24 cellular contexts compared by ENCODE assay signal in the genomic region with DNA sequence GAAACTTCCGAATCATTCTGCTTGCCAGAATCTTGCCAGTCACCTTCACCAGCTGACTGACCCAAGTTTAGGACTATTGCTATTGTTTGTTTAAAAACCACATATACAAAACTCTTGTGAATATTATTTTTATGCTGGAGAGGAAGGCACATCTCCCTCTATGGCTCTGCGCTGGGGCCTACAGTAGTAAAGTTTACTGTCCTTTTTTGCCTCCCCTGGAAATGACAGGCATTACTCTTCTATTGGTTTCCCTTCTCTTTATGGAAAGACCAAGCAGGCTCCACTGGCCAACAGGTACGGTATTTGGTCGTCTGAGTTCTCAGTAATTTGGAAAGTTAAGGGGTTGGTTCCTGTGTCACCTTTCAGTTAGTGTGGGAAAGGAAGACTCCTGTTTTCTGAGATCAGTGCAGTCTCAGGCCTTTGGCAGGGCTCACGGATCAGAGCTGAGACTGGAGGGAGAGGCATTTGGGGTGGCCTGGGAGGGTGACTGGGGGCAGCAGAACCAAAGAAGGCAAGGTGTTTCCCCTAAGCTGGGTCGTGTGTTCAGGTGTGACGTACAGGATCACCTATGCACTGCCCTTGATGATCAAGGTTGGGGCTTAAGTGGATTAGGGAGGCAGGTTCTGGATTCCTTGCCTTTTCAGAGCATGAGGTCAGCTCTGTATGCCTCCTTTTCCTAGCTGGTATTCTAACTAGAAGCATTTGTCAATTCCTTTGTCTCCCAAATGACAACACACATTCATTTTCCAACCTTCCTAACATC. TPM values are rescaled to one million over a fixed set of nuclear protein-coding genes. Genes with fewer than 3 reads are reported as not detected.
DNase-seq lines count a peak whose midpoint lies in the region; ATAC-seq, FAIRE-seq and TF ChIP-seq lines count a peak whose summit lies in the region.
"Had no signal": no experiment of that assay in that cellular context is flagged by ENCODE, and none has a peak within 500 bp of the region (broad histone marks: within the 10 kb centered on the region; RNA-seq: fewer than 3 reads in every experiment).

No MANE protein-coding gene starts in this region.

- H2BK120ac ChIP-seq in mesenchymal stem cell (ENCODE audit: low read depth, low read length), result no peak overlapping the region

- POLR2A ChIA-PET in activated CD4-positive, alpha-beta T cell treated with anti-CD3 and anti-CD28 coated beads, Interleukin-2, amount 10 ng/mL, durations not matched to agents 7 days and 5 days (lab: Charles Lee), result no interaction called here

- FAIRE-seq in H54 (lab: Jason Lieb, UNC), result no peak

- WGBS in mesenchymal stem cell, result 78% methylated on average over 6 of the region's 7 CpGs

- no peaks in the 10 kb centered on the region for H3K4me1 ChIP-seq in mesenchymal stem cell (ENCODE audit: control insufficient read depth, insufficient read depth, low read depth, low read length)

- ATAC-seq in esophagus mucosa (peak; percentile 84), GM21367 (IDR thresholded peaks at IDR 0.05; ENCODE audit: unreplicated experiment) (no peak)

- H3K4me3 ChIP-seq in mesenchymal stem cell (ENCODE audit: insufficient read depth in 1 of 2, low read depth in 1 of 2, low read length in 2 of 2), result no peak overlapping the region
- H3K4me3 ChIP-seq: GM23248, MG63, PC-9 had no signal

- H3K18ac ChIP-seq in mesenchymal stem cell (ENCODE audit: low read depth in 1 of 2, low read length in 2 of 2), result no peak overlapping the region

- H3K9me3 ChIP-seq in mesenchymal stem cell (ENCODE audit: control insufficient read depth, low read length), result no peaks in the 10 kb centered on the region
- H3K9me3 ChIP-seq: MG63 had no signal

- H3K14ac ChIP-seq in mesenchymal stem cell (ENCODE audit: low read length in 2 of 2), result no peak overlapping the region

- H3K36me3 Mint-ChIP-seq in activated CD4-positive, alpha-beta T cell treated with anti-CD3 and anti-CD28 coated beads, Interleukin-2, amount 10 ng/mL, durations not matched to agents 7 days and 5 days (ENCODE audit: low read depth), result no peaks in the 10 kb centered on the region
- H3K36me3 Mint-ChIP-seq in type B pancreatic cell, result no peaks in the 10 kb centered on the region

- no peak for TF ChIP-seq POLR2A in H54 (IDR thresholded peaks at IDR 0.05; ENCODE audit: low read depth, low read length)

- DNase-seq in activated CD4-positive, alpha-beta T cell treated with anti-CD3 and anti-CD28 coated beads, Interleukin-2, amount 10 ng/mL, durations not matched to agents 7 days and 5 days, result no peak
- DNase-seq in activated CD4-positive, alpha-beta T cell treated with anti-CD3 and anti-CD28 coated beads for 48 hours, result no peak
- DNase-seq in mesenchymal stem cell (no peak), type B pancreatic cell (ENCODE audit: extremely low spot score, unreplicated experiment) (no peak), H54 (ENCODE audit: insufficient read length, low spot score) (no peak)
- no peak for DNase-seq in stimulated activated CD4-positive, alpha-beta T cell treated with anti-CD3 and anti-CD28 coated beads, Interleukin-4, amount 100 ng/mL, for 4 hours
- DNase-seq: AML-193, DMS79 treated with DMSO at 0.1 percent for 48 hours, GM23248, IMR-90, Karpas-422, MG63, NCI-H1048, NCI-H1436 treated with DMSO at 0.1 percent for 48 hours, NCI-H2029, NCI-H2171, NCI-H526, PC-9, SIG-M5 had no signal

- no peak overlapping the region for H3K23ac ChIP-seq in mesenchymal stem cell (ENCODE audit: low read length in 2 of 2)

- H3K27me3 ChIP-seq in mesenchymal stem cell (ENCODE audit: control insufficient read depth in 1 of 2, insufficient read depth in 1 of 2, low read length in 2 of 2), result no peaks in the 10 kb centered on the region
- H3K27me3 ChIP-seq: MG63 had no signal

- H3K4me2 ChIP-seq in mesenchymal stem cell (ENCODE audit: low read length, poor library complexity, severe bottlenecking), result no peak overlapping the region
- H3K4me2 ChIP-seq: PC-9 had no signal

- no peaks in the 10 kb centered on the region for H3K9me3 Mint-ChIP-seq in activated CD4-positive, alpha-beta T cell treated with anti-CD3 and anti-CD28 coated beads, Interleukin-2, amount 10 ng/mL, durations not matched to agents 7 days and 5 days
- no peaks in the 10 kb centered on the region for H3K9me3 Mint-ChIP-seq in type B pancreatic cell

- no peak for TF ChIP-seq CTCF in type B pancreatic cell (conservative IDR thresholded peaks at IDR 0.05)

- H2BK5ac ChIP-seq in mesenchymal stem cell (ENCODE audit: low read depth, low read length, poor library complexity, severe bottlenecking), result no peak overlapping the region

- H3K4me1 Mint-ChIP-seq in activated CD4-positive, alpha-beta T cell treated with anti-CD3 and anti-CD28 coated beads, Interleukin-2, amount 10 ng/mL, durations not matched to agents 7 days and 5 days, result no peaks in the 10 kb centered on the region
- H3K4me1 Mint-ChIP-seq in type B pancreatic cell (ENCODE audit: unreplicated experiment), result no peaks in the 10 kb centered on the region

- H3K9ac ChIP-seq in mesenchymal stem cell (ENCODE audit: low read length), result no peak overlapping the region
- H3K9ac ChIP-seq: GM23248 had no signal

- peaks cover 5% of the 10 kb centered on the region for H3K27me3 Mint-ChIP-seq in activated CD4-positive, alpha-beta T cell treated with anti-CD3 and anti-CD28 coated beads, Interleukin-2, amount 10 ng/mL, durations not matched to agents 7 days and 5 days
- H3K27me3 Mint-ChIP-seq in type B pancreatic cell, result no peaks in the 10 kb centered on the region

- H2BK15ac ChIP-seq in mesenchymal stem cell (ENCODE audit: low read depth, poor library complexity, severe bottlenecking), result no peak overlapping the region

- no peak overlapping the region for H3K4ac ChIP-seq in mesenchymal stem cell (ENCODE audit: low read depth in 1 of 2, low read length in 2 of 2)

- no peak overlapping the region for H2AK5ac ChIP-seq in mesenchymal stem cell (ENCODE audit: low read length, severe bottlenecking)

- H2BK12ac ChIP-seq in mesenchymal stem cell (ENCODE audit: low read length in 2 of 2), result no peak overlapping the region

- no peak overlapping the region for H4K91ac ChIP-seq in mesenchymal stem cell (ENCODE audit: low read length)

- H3K4me3 Mint-ChIP-seq in activated CD4-positive, alpha-beta T cell treated with anti-CD3 and anti-CD28 coated beads, Interleukin-2, amount 10 ng/mL, durations not matched to agents 7 days and 5 days, result no peak overlapping the region
- H3K4me3 Mint-ChIP-seq in type B pancreatic cell, result no peak overlapping the region

- no peaks in the 10 kb centered on the region for H3K36me3 ChIP-seq in mesenchymal stem cell (ENCODE audit: control insufficient read depth in 1 of 2, insufficient read depth in 2 of 2, low read depth in 1 of 2, low read length in 2 of 2)
- H3K36me3 ChIP-seq: MG63 had no signal

- H4K8ac ChIP-seq in mesenchymal stem cell (ENCODE audit: low read length), result peak overlapping the region; percentile 7

- H3K79me1 ChIP-seq in mesenchymal stem cell (replicated peaks; ENCODE audit: low read length, poor library complexity, severe bottlenecking), result no peaks in the 10 kb centered on the region

- no peak overlapping the region for H2AFZ ChIP-seq in mesenchymal stem cell (ENCODE audit: low read depth, low read length)
- H2AFZ ChIP-seq: GM23248, PC-9 had no signal

- peak overlapping the region; percentile 6 for H3K27ac Mint-ChIP-seq in activated CD4-positive, alpha-beta T cell treated with anti-CD3 and anti-CD28 coated beads, Interleukin-2, amount 10 ng/mL, durations not matched to agents 7 days and 5 days
- H3K27ac Mint-ChIP-seq in type B pancreatic cell, result peak overlapping the region; percentile 23

- no peak overlapping the region for H3K27ac ChIP-seq in mesenchymal stem cell (ENCODE audit: low read length, poor library complexity, severe bottlenecking)
- H3K27ac ChIP-seq: 22Rv1, C4-2B, GM23248, PC-9, RWPE1 had no signal

- CTCF ChIA-PET in activated CD4-positive, alpha-beta T cell treated with anti-CD3 and anti-CD28 coated beads, Interleukin-2, amount 10 ng/mL, durations not matched to agents 7 days and 5 days (lab: Charles Lee), result no interaction called here

RNA-seq across cellular contexts. Expression of gene KIF5B, which starts 16.0 kb away (rescaled TPM):
- total RNA-seq in activated CD4-positive, alpha-beta T cell treated with anti-CD3 and anti-CD28 coated beads, Interleukin-2, amount 10 ng/mL, durations not matched to agents 7 days and 5 days, result 10 to 100 TPM; 61.3 to 62.4 TPM
- total RNA-seq in esophagus mucosa (52.0 TPM), type B pancreatic cell (ENCODE audit: low replicate concordance) (88.3 and 95.7 TPM in 2 replicates)
- polyA plus RNA-seq in mesenchymal stem cell (2013, experiment 1 of 2), result 87.3 TPM
- 89.5 TPM for polyA plus RNA-seq in mesenchymal stem cell (2013, experiment 2 of 2)
